8 cellular contexts compared by ENCODE assay signal in genomic region chr10:6144609-6145413, GRCh38. TPM values are rescaled to one million over a fixed set of nuclear protein-coding genes. Genes with fewer than 3 reads are reported as not detected.
DNase-seq lines count a peak whose midpoint lies in the region; ATAC-seq and TF ChIP-seq lines count a peak whose summit lies in the region.

No MANE protein-coding gene starts in this region.

- ATAC-seq in HG02870 (IDR thresholded peaks at IDR 0.05; ENCODE audit: unreplicated experiment) (peak; percentile 60), left lung (peak; percentile 96)

- intact Hi-C loops in activated CD4-positive, alpha-beta T cell treated with anti-CD3 and anti-CD28 coated beads, Interleukin-2, amount 10 ng/mL, durations not matched to agents 24 days and 14 days (cut with micrococcal nuclease), result loop anchor here (5.0 kb wide), 1 partner anchor 42 kb away; no protein-coding TSS in a partner anchor
- intact Hi-C loops in left lung (cut with DNase I), result loop anchor here in 1 of 2 donors (5.0 kb wide), 1 partner anchor 33 kb away; no protein-coding TSS in a partner anchor

- H3K27ac Mint-ChIP-seq in activated CD4-positive, alpha-beta T cell treated with anti-CD3 and anti-CD28 coated beads, Interleukin-2, amount 10 ng/mL, durations not matched to agents 24 days and 14 days, result peak overlapping the region; percentile 81

- H3K27me3 Mint-ChIP-seq in activated CD4-positive, alpha-beta T cell treated with anti-CD3 and anti-CD28 coated beads, Interleukin-2, amount 10 ng/mL, durations not matched to agents 24 days and 14 days, result no peaks in the 10 kb centered on the region

- peak overlapping the region; percentile 87 to 90 for H3K27ac ChIP-seq in coronary artery
- H3K27ac ChIP-seq in left lung, result peak overlapping the region; percentile 82 to 92

- no peaks in the 10 kb centered on the region for H3K9me3 Mint-ChIP-seq in activated CD4-positive, alpha-beta T cell treated with anti-CD3 and anti-CD28 coated beads, Interleukin-2, amount 10 ng/mL, durations not matched to agents 24 days and 14 days

- peaks cover 0 to 7% of the 10 kb centered on the region in 2 donors for H3K27me3 ChIP-seq in left lung

- no peaks in the 10 kb centered on the region for H3K9me3 ChIP-seq in left lung

- H3K4me3 ChIP-seq in coronary artery (peak overlapping the region; percentile 99), left lung (peak overlapping the region; percentile 91 to 94)

- H3K36me3 ChIP-seq in left lung, result no peaks in the 10 kb centered on the region

- H3K4me1 ChIP-seq in left lung, result peaks cover 9 to 76% of the 10 kb centered on the region in 2 donors

- TF ChIP-seq CTCF in coronary artery (IDR thresholded peaks at IDR 0.05), result no peak
- TF ChIP-seq CTCF in left lung (IDR thresholded peaks at IDR 0.05), result peak in 1 of 2 donors; percentile 17

- peaks cover 73% of the 10 kb centered on the region for H3K4me1 Mint-ChIP-seq in activated CD4-positive, alpha-beta T cell treated with anti-CD3 and anti-CD28 coated beads, Interleukin-2, amount 10 ng/mL, durations not matched to agents 24 days and 14 days

- DNase-seq in NCI-H1694 (lab: John Stamatoyannopoulos, UW) (peak; percentile 33), NCI-H1694 treated with DMSO at 0.1 percent for 48 hours (lab: John Stamatoyannopoulos, UW) (no peak), NCI-H2171 (lab: John Stamatoyannopoulos, UW) (peak; percentile 46), coronary artery (ENCODE audit: low spot score) (peak; percentile 92), left lung (peak; percentile 93 to 99)
- peak; percentile 98 for DNase-seq in activated CD4-positive, alpha-beta T cell treated with anti-CD3 and anti-CD28 coated beads, Interleukin-2, amount 10 ng/mL, durations not matched to agents 24 days and 14 days
- DNase-seq in stimulated activated CD4-positive, alpha-beta T cell treated with anti-CD3 and anti-CD28 coated beads, Interleukin-2, amount 100 ng/mL, for 4 hours (ENCODE audit: low read depth), result peak; percentile 85

- peaks cover 31% of the 10 kb centered on the region for H3K36me3 Mint-ChIP-seq in activated CD4-positive, alpha-beta T cell treated with anti-CD3 and anti-CD28 coated beads, Interleukin-2, amount 10 ng/mL, durations not matched to agents 24 days and 14 days (ENCODE audit: low read depth)

- peak overlapping the region; percentile 89 for H3K4me3 Mint-ChIP-seq in activated CD4-positive, alpha-beta T cell treated with anti-CD3 and anti-CD28 coated beads, Interleukin-2, amount 10 ng/mL, durations not matched to agents 24 days and 14 days

RNA-seq across cellular contexts. Expression of gene RBM17, which starts 56.0 kb away (rescaled TPM):
- 258 and 262 TPM in 2 replicates for total RNA-seq in activated CD4-positive, alpha-beta T cell treated with anti-CD3 and anti-CD28 coated beads, Interleukin-2, amount 10 ng/mL, durations not matched to agents 24 days and 14 days
- total RNA-seq in left lung, result 10 to 100 TPM; 63.2 to 95.5 TPM

RNA-seq across cellular contexts. Expression of gene PFKFB3, which starts 57.9 kb away (rescaled TPM):
- total RNA-seq in activated CD4-positive, alpha-beta T cell treated with anti-CD3 and anti-CD28 coated beads, Interleukin-2, amount 10 ng/mL, durations not matched to agents 24 days and 14 days, result 108 TPM in 2 replicates
- total RNA-seq in left lung, result 100 to 1,000 TPM in 1 of 2 donors, 10 to 100 TPM in 1; 41.8 to 120 TPM
